ENCODE assay signal across 8 cellular contexts in genomic region chr6:12009904-12010634, GRCh38. TPM values are rescaled to one million over a fixed set of nuclear protein-coding genes. Genes with fewer than 3 reads are reported as not detected.
DNase-seq lines count a peak whose midpoint lies in the region; ATAC-seq and TF ChIP-seq lines count a peak whose summit lies in the region.

No MANE protein-coding gene starts in this region.

- H3K9ac ChIP-seq in KMS-11 = peak overlapping the region; percentile 96

- no peaks in the 10 kb centered on the region for H3K9me3 ChIP-seq in breast epithelium
- H3K9me3 ChIP-seq in lower lobe of right lung = no peaks in the 10 kb centered on the region

- peaks cover 42% of the 10 kb centered on the region for H3K79me2 ChIP-seq in KMS-11 (ENCODE audit: insufficient read depth, low read depth)

- H3K4me1 ChIP-seq in KMS-11 (ENCODE audit: low read depth, poor library complexity, severe bottlenecking) = peaks cover 28% of the 10 kb centered on the region
- H3K4me1 ChIP-seq in breast epithelium = peaks cover 0 to 4% of the 10 kb centered on the region in 2 donors
- H3K4me1 ChIP-seq in lower lobe of right lung = peaks cover 33% of the 10 kb centered on the region

- H3K27me3 ChIP-seq in KMS-11 (ENCODE audit: insufficient read depth, low read depth) = no peaks in the 10 kb centered on the region
- H3K27me3 ChIP-seq in breast epithelium = no peaks in the 10 kb centered on the region
- no peaks in the 10 kb centered on the region for H3K27me3 ChIP-seq in lower lobe of right lung (ENCODE audit: low read depth)

- H2AFZ ChIP-seq in KMS-11 (ENCODE audit: low read depth) = no peak overlapping the region

- peak overlapping the region; percentile 91 for H3K27ac ChIP-seq in KMS-11
- peak overlapping the region; percentile 97 to 100 for H3K27ac ChIP-seq in breast epithelium
- H3K27ac ChIP-seq in lower lobe of right lung = peak overlapping the region; percentile 96

- TF ChIP-seq CTCF in KMS-11 (conservative IDR thresholded peaks at IDR 0.05; ENCODE audit: low read depth, low read length) (no peak), breast epithelium (IDR thresholded peaks at IDR 0.05) (no peak), lower lobe of right lung (IDR thresholded peaks at IDR 0.05) (no peak), type B pancreatic cell (conservative IDR thresholded peaks at IDR 0.05) (no peak)

- H3K4me1 Mint-ChIP-seq in type B pancreatic cell (ENCODE audit: unreplicated experiment) = peaks cover 28% of the 10 kb centered on the region

- peaks cover 7% of the 10 kb centered on the region for H3K9me3 Mint-ChIP-seq in type B pancreatic cell

- H3K27ac Mint-ChIP-seq in type B pancreatic cell = peak overlapping the region; percentile 95

- H3K27me3 Mint-ChIP-seq in type B pancreatic cell = peaks cover 4% of the 10 kb centered on the region

- intact Hi-C loops in breast epithelium (cut with DNase I; ENCODE audit: low total_unique reads) = no loop called here
- intact Hi-C loops in lower lobe of right lung (cut with DNase I) = no loop called here

- H3K4me3 ChIP-seq in KMS-11 (IDR thresholded peaks at IDR 0.05; ENCODE audit: insufficient read depth, low read depth, low read length) = no peak overlapping the region
- H3K4me3 ChIP-seq in breast epithelium = peak overlapping the region; percentile 79 to 89 (median 88)
- peak overlapping the region; percentile 73 for H3K4me3 ChIP-seq in lower lobe of right lung

- H3K36me3 ChIP-seq in KMS-11 (ENCODE audit: insufficient read depth) (no peaks in the 10 kb centered on the region), breast epithelium (no peaks in the 10 kb centered on the region), lower lobe of right lung (no peaks in the 10 kb centered on the region)

- peak; percentile 71 for DNase-seq in DMS 273 (lab: John Stamatoyannopoulos, UW; ENCODE audit: unreplicated experiment)
- DNase-seq in breast epithelium (ENCODE audit: low spot score in 2 of 2) = no peak
- DNase-seq in lower lobe of right lung = no peak
- no peak for DNase-seq in type B pancreatic cell (ENCODE audit: extremely low spot score, unreplicated experiment)
- DNase-seq in activated gamma-delta T cell treated with Interleukin-2 at 50 U/mL for 16 hours = no peak
- DNase-seq in COLO829 (ENCODE audit: low spot score) = no peak

- peaks cover 6% of the 10 kb centered on the region for H3K36me3 Mint-ChIP-seq in type B pancreatic cell

- H4K20me1 ChIP-seq in KMS-11 (ENCODE audit: insufficient read depth) = no peaks in the 10 kb centered on the region

- no peak for ATAC-seq in lower lobe of right lung
- no peak for ATAC-seq in GM18868 (IDR thresholded peaks at IDR 0.05; ENCODE audit: unreplicated experiment)

- H3K4me3 Mint-ChIP-seq in type B pancreatic cell = peak overlapping the region; percentile 91

- peak overlapping the region; percentile 97 for H3K4me2 ChIP-seq in KMS-11

- no peak for TF ChIP-seq POLR2A in breast epithelium (IDR thresholded peaks at IDR 0.05)

RNA-seq across cellular contexts. Expression of gene HIVEP1, which starts 2.0 kb away (rescaled TPM):
- total RNA-seq in breast epithelium (10 to 100 TPM; 24.8 to 41.3 (median 27.2) TPM), lower lobe of right lung (22.8 TPM), type B pancreatic cell (ENCODE audit: low replicate concordance) (37.4 and 52.3 TPM in 2 replicates)
